Comparison of ENCODE assay signal across 8 cellular contexts in genomic region chr3:196740476-196741400, GRCh38. TPM values are rescaled to one million over a fixed set of nuclear protein-coding genes. Genes with fewer than 3 reads are reported as not detected.
A peak's percentile ranks its signal among the peaks of the same experiment; 100 is the strongest.
DNase-seq lines count a peak whose midpoint lies in the region; ATAC-seq lines count a peak whose summit lies in the region.

No MANE protein-coding gene starts in this region.

- no peaks in the 10 kb centered on the region for H3K9me3 ChIP-seq in trophoblast cell (ENCODE audit: insufficient read depth, low read depth, low read length)

- H3K9ac ChIP-seq in trophoblast cell (ENCODE audit: low read length) = peak overlapping the region; percentile 98

- intact Hi-C loops in left cardiac atrium (cut with DNase I) = no loop called here

- H4K8ac ChIP-seq in trophoblast cell (ENCODE audit: low read depth, low read length) = peak overlapping the region; percentile 86

- H3K27me3 ChIP-seq in trophoblast cell (ENCODE audit: insufficient read depth, low read length) = no peaks in the 10 kb centered on the region

- peak; percentile 3 for ATAC-seq in HG02870 (IDR thresholded peaks at IDR 0.05; ENCODE audit: unreplicated experiment)
- ATAC-seq in left cardiac atrium = peak; percentile 16 to 31
- ATAC-seq in GM19467 (IDR thresholded peaks at IDR 0.05; ENCODE audit: unreplicated experiment) = no peak

- peak overlapping the region; percentile 13 for H2AK5ac ChIP-seq in trophoblast cell (ENCODE audit: low read length)

- no peak overlapping the region for H3K23ac ChIP-seq in trophoblast cell (ENCODE audit: low read length)

- H2BK120ac ChIP-seq in trophoblast cell (ENCODE audit: insufficient read depth, low read length, poor library complexity) = peak overlapping the region; percentile 94

- peak overlapping the region; percentile 77 for H3K4me2 ChIP-seq in trophoblast cell (ENCODE audit: low read length)

- H2AFZ ChIP-seq in trophoblast cell (ENCODE audit: insufficient read depth, low read length, poor library complexity) = peak overlapping the region; percentile 77

- H3K79me1 ChIP-seq in trophoblast cell (ENCODE audit: low read length) = peaks cover 10% of the 10 kb centered on the region

- peak overlapping the region; percentile 95 for H3K18ac ChIP-seq in trophoblast cell (ENCODE audit: low read length)

- H3K27ac ChIP-seq in adipose tissue (ENCODE audit: low read depth, low read length) (peak overlapping the region; percentile 71), trophoblast cell (ENCODE audit: low read depth, low read length) (peak overlapping the region; percentile 93)

- H3K4ac ChIP-seq in trophoblast cell (ENCODE audit: low read depth, low read length) = peak overlapping the region; percentile 98

- peak overlapping the region; percentile 73 for H4K12ac ChIP-seq in trophoblast cell (ENCODE audit: low read depth, low read length)

- WGBS in adipose tissue, 3 donors = 0 to 1% (median 0%) methylated on average over 31 of the region's 31 CpGs
- WGBS in trophoblast cell (ENCODE audit: extremely low coverage, insufficient coverage, insufficient read length) = no CpG with 5 or more reads among the region's 31 CpGs

- peak overlapping the region; percentile 87 for H2BK5ac ChIP-seq in trophoblast cell (ENCODE audit: low read depth, low read length, poor library complexity)

- H2BK12ac ChIP-seq in trophoblast cell (ENCODE audit: low read length) = peak overlapping the region; percentile 45

- H3K4me1 ChIP-seq in trophoblast cell (ENCODE audit: control insufficient read depth in 1 of 2, insufficient read depth in 2 of 2, low read length in 2 of 2) = no peaks in the 10 kb centered on the region

- peak overlapping the region; percentile 94 for H3K14ac ChIP-seq in trophoblast cell (ENCODE audit: low read length)

- no peaks in the 10 kb centered on the region for H3K36me3 ChIP-seq in trophoblast cell (ENCODE audit: control insufficient read depth in 1 of 2, insufficient read depth in 2 of 2, low read length in 2 of 2)

- H3K79me2 ChIP-seq in trophoblast cell (ENCODE audit: control insufficient read depth, insufficient read depth, low read length, poor library complexity) = peaks cover 24% of the 10 kb centered on the region

- H3K4me3 ChIP-seq in trophoblast cell (ENCODE audit: low read depth, low read length) = peak overlapping the region; percentile 93

- H4K91ac ChIP-seq in trophoblast cell (ENCODE audit: low read depth, low read length) = peak overlapping the region; percentile 91

- DNase-seq in ELF-1 (ENCODE audit: low read depth, low spot score) (peak; percentile 74), OCI-M1 (lab: John Stamatoyannopoulos, UW) (peak; percentile 63), left cardiac atrium (no peak), trophoblast cell (peak; percentile 66 to 84), ecto neural progenitor cell (ENCODE audit: low spot score) (no peak)

RNA-seq across cellular contexts. Expression of gene PAK2, which starts 1.1 kb away (rescaled TPM):
- 10 to 100 TPM; 10.2 to 29.2 (median 28.2) TPM for polyA plus RNA-seq in adipose tissue
- 10 to 100 TPM; 47.3 to 78.3 TPM for total RNA-seq in left cardiac atrium
- polyA plus RNA-seq in trophoblast cell (2013) = 38.4 and 40.0 TPM in 2 replicates

RNA-seq across cellular contexts. Expression of gene PIGX, which starts 28.6 kb away (rescaled TPM):
- 10 to 100 TPM in 2 of 3 donors, 1 to 10 TPM in 1; 7.2 to 11.1 (median 10.1) TPM for polyA plus RNA-seq in adipose tissue
- total RNA-seq in left cardiac atrium = 10 to 100 TPM; 10.9 to 18.4 TPM
- 13.0 and 14.8 TPM in 2 replicates for polyA plus RNA-seq in trophoblast cell (2013)

RNA-seq across cellular contexts. Expression of gene CEP19, which starts 28.7 kb away (rescaled TPM):
- polyA plus RNA-seq in adipose tissue = 1 to 10 TPM in 1 of 3 donors, under 1 TPM in 2; 0.58 to 5.3 (median 0.88) TPM
- total RNA-seq in left cardiac atrium = 1 to 10 TPM; 1.3 to 1.7 TPM
- 1.7 and 2.1 TPM in 2 replicates for polyA plus RNA-seq in trophoblast cell (2013)

Comparison
In these comparisons a context has a peak if more than half of its experiments do, and no peak if none do; other contexts are left out.
1. DNase-seq: peak in ELF-1 (single experiment), OCI-M1 (single experiment) and trophoblast cell (2 of 2); none in left cardiac atrium (single experiment) and ecto neural progenitor cell (single experiment).